20 cellular contexts compared by ENCODE assay signal in genomic region chr5:32279786-32280185, GRCh38. TPM values are rescaled to one million over a fixed set of nuclear protein-coding genes. Genes with fewer than 3 reads are reported as not detected.
DNase-seq lines count a peak whose midpoint lies in the region; ATAC-seq, FAIRE-seq and TF ChIP-seq lines count a peak whose summit lies in the region.
"Had no signal": no experiment of that assay in that cellular context is flagged by ENCODE, and none has a peak within 500 bp of the region (broad histone marks: within the 10 kb centered on the region; RNA-seq: fewer than 3 reads in every experiment).

No MANE protein-coding gene starts in this region.

- no peak overlapping the region for H4K5ac ChIP-seq in H1 (ENCODE audit: insufficient read length, low read depth, low read length)

- H3K4ac ChIP-seq in H1 (replicated peaks; ENCODE audit: insufficient read length, low read depth, low read length), result no peak overlapping the region

- TF ChIP-seq CTCF in activated B cell treated with CpG ODN at 0.5 μM for 24 hours (IDR thresholded peaks at IDR 0.05) (no peak), H1 (IDR thresholded peaks at IDR 0.05; ENCODE audit: control extremely low read depth in 1 of 3, insufficient read depth in 1 of 3, low read depth in 1 of 3, low read length in 3 of 3) (no peak)

- no peak for FAIRE-seq in H1 (lab: Jason Lieb, UNC)
- FAIRE-seq: islet of Langerhans, urothelium cell line had no signal

- H2AFZ ChIP-seq in H1 (ENCODE audit: low read length), result no peak overlapping the region

- no peaks in the 10 kb centered on the region for H3K27me3 Mint-ChIP-seq in activated T-cell treated with anti-CD3 and anti-CD28 coated beads, Interleukin-2, amount 50 U/mL, for 24 hours
- H3K27me3 Mint-ChIP-seq in activated T-cell treated with anti-CD3 and anti-CD28 coated beads, Interleukin-2, amount 50 U/mL, for 4 hours (ENCODE audit: low read depth), result no peaks in the 10 kb centered on the region
- H3K27me3 Mint-ChIP-seq in activated B cell treated with CpG ODN at 0.5 μM for 24 hours, result no peaks in the 10 kb centered on the region
- no peaks in the 10 kb centered on the region for H3K27me3 Mint-ChIP-seq in stimulated activated naive CD8-positive, alpha-beta T cell treated with anti-CD3 and anti-CD28 coated beads, Interleukin-15, amount 100 ng/mL, for 72 hours

- TF ChIP-seq EP300 in H1 (IDR thresholded peaks at IDR 0.05; ENCODE audit: borderline replicate concordance in 1 of 2, low read depth in 2 of 2, low read length in 2 of 2), result no peak

- no peak overlapping the region for H3K4me3 Mint-ChIP-seq in activated T-cell treated with anti-CD3 and anti-CD28 coated beads, Interleukin-2, amount 50 U/mL, for 24 hours
- no peak overlapping the region for H3K4me3 Mint-ChIP-seq in activated T-cell treated with anti-CD3 and anti-CD28 coated beads, Interleukin-2, amount 50 U/mL, for 4 hours
- no peak overlapping the region for H3K4me3 Mint-ChIP-seq in activated B cell treated with CpG ODN at 0.5 μM for 24 hours
- no peak overlapping the region for H3K4me3 Mint-ChIP-seq in stimulated activated naive CD8-positive, alpha-beta T cell treated with anti-CD3 and anti-CD28 coated beads, Interleukin-15, amount 100 ng/mL, for 72 hours

- peaks cover 0 to 63% of the 10 kb centered on the region in 2 experiments; a peak in 3 of 4 replicates for H3K79me2 ChIP-seq in H1 (ENCODE audit: control insufficient read depth in 1 of 2, insufficient read depth in 2 of 2, low read length in 2 of 2)

- TF ChIP-seq POLR2A in H1 (IDR thresholded peaks at IDR 0.05; ENCODE audit: control extremely low read depth in 1 of 2, low read depth in 2 of 2, low read length in 2 of 2), result no peak

- no peak for ATAC-seq in activated T-cell treated with anti-CD3 and anti-CD28 coated beads, Interleukin-2, amount 50 U/mL, for 4 hours
- ATAC-seq in activated B cell treated with CpG ODN at 0.5 μM for 24 hours (ENCODE audit: low read depth) (no peak), HG02678 (IDR thresholded peaks at IDR 0.05; ENCODE audit: unreplicated experiment) (no peak)
- no peak for ATAC-seq in stimulated activated naive CD8-positive, alpha-beta T cell treated with anti-CD3 and anti-CD28 coated beads, Interleukin-15, amount 100 ng/mL, for 72 hours
- ATAC-seq: foreskin keratinocyte had no signal

- peaks cover 9% of the 10 kb centered on the region for H3K79me1 ChIP-seq in H1 (ENCODE audit: low read depth, low read length)

- no peak overlapping the region for H4K91ac ChIP-seq in H1 (replicated peaks; ENCODE audit: insufficient read length, low read length)

- no peak overlapping the region for H2BK120ac ChIP-seq in H1 (replicated peaks; ENCODE audit: low read depth, low read length)

- 0 out of 2 replicates have a peak overlapping the region, but pooled peaks have one; percentile 36 for H2BK20ac ChIP-seq in H1 (ENCODE audit: low read length)

- peaks cover 78% of the 10 kb centered on the region for H3K4me1 Mint-ChIP-seq in activated T-cell treated with anti-CD3 and anti-CD28 coated beads, Interleukin-2, amount 50 U/mL, for 24 hours (ENCODE audit: low read depth)
- H3K4me1 Mint-ChIP-seq in activated T-cell treated with anti-CD3 and anti-CD28 coated beads, Interleukin-2, amount 50 U/mL, for 4 hours (ENCODE audit: low read depth), result peaks cover 64% of the 10 kb centered on the region
- peaks cover 76% of the 10 kb centered on the region for H3K4me1 Mint-ChIP-seq in activated B cell treated with CpG ODN at 0.5 μM for 24 hours
- H3K4me1 Mint-ChIP-seq in stimulated activated naive CD8-positive, alpha-beta T cell treated with anti-CD3 and anti-CD28 coated beads, Interleukin-15, amount 100 ng/mL, for 72 hours, result peaks cover 81% of the 10 kb centered on the region

- CTCF ChIA-PET in activated B cell treated with CpG ODN at 0.5 μM for 24 hours (lab: Charles Lee) (interaction anchor here (0.6 to 1.4 kb wide), 2 partner anchors 21 to 47 kb away, joined by 3 read pairs; no protein-coding TSS in a partner anchor), H1 (lab: Charles Lee; ENCODE audit: partially characterized antibody) (interaction anchor here (1.6 kb wide), 1 partner anchor 17 kb away, joined by 5 read pairs; no protein-coding TSS in a partner anchor)

- H4K8ac ChIP-seq in H1 (ENCODE audit: extremely low read depth, insufficient read depth, low read length), result no peak overlapping the region

- H3K14ac ChIP-seq in H1 (ENCODE audit: insufficient read length), result no peak overlapping the region

- no peak for TF ChIP-seq RAD21 in H1 (IDR thresholded peaks at IDR 0.05 in 1 of 2, conservative IDR thresholded peaks at IDR 0.05 in 1 of 2; ENCODE audit: low read depth in 2 of 2, low read length in 2 of 2)

- H3K56ac ChIP-seq in H1 (replicated peaks; ENCODE audit: insufficient read length, low read depth, low read length), result no peak overlapping the region

- peaks cover 0 to 3% (median 0%) of the 10 kb centered on the region in 4 experiments; a peak in 2 of 8 replicates for H3K36me3 ChIP-seq in H1 (ENCODE audit: control insufficient read depth in 2 of 4, insufficient read depth in 4 of 4, low read length in 3 of 4)

- H3K4me3 ChIP-seq in H1 (ENCODE audit: extremely low read depth in 1 of 4, insufficient read depth in 2 of 4, low read depth in 3 of 4, low read length in 4 of 4), result no peak overlapping the region
- H3K4me3 ChIP-seq: BLaER1, SJCRH30 had no signal

- no peaks in the 10 kb centered on the region for H3K9me3 ChIP-seq in H1 (ENCODE audit: insufficient read depth in 2 of 2, low read depth in 1 of 2, low read length in 1 of 2)
- H3K9me3 ChIP-seq: BLaER1, SJCRH30 had no signal

- no peak overlapping the region for H3K4me2 ChIP-seq in H1 (ENCODE audit: insufficient read depth in 1 of 2, low read depth in 2 of 2, low read length in 2 of 2)

- no peak overlapping the region for H3K9ac ChIP-seq in H1 (replicated peaks in 1 of 4; ENCODE audit: extremely low read depth in 1 of 4, low read depth in 3 of 4, low read length in 3 of 4)
- H3K9ac ChIP-seq: BLaER1 had no signal

- H2AK5ac ChIP-seq in H1 (ENCODE audit: low read depth, low read length), result no peak overlapping the region

- POLR2A ChIA-PET in activated B cell treated with CpG ODN at 0.5 μM for 24 hours (lab: Charles Lee) (no interaction called here), H1 (lab: Charles Lee; ENCODE audit: partially characterized antibody) (interaction anchor here (1.7 kb wide), 1 partner anchor 34 kb away, joined by 4 read pairs; the partner anchor contains the start of gene MTMR12)

- H3K27ac Mint-ChIP-seq in activated T-cell treated with anti-CD3 and anti-CD28 coated beads, Interleukin-2, amount 50 U/mL, for 24 hours, result peak overlapping the region; percentile 45
- peak overlapping the region; percentile 38 for H3K27ac Mint-ChIP-seq in activated B cell treated with CpG ODN at 0.5 μM for 24 hours
- peak overlapping the region in 1 of 2 donors; percentile 40 for H3K27ac Mint-ChIP-seq in stimulated activated naive CD8-positive, alpha-beta T cell treated with anti-CD3 and anti-CD28 coated beads, Interleukin-15, amount 100 ng/mL, for 72 hours

- H3K9me3 Mint-ChIP-seq in activated T-cell treated with anti-CD3 and anti-CD28 coated beads, Interleukin-2, amount 50 U/mL, for 24 hours, result no peaks in the 10 kb centered on the region
- H3K9me3 Mint-ChIP-seq in activated T-cell treated with anti-CD3 and anti-CD28 coated beads, Interleukin-2, amount 50 U/mL, for 4 hours, result no peaks in the 10 kb centered on the region
- peaks cover 4% of the 10 kb centered on the region for H3K9me3 Mint-ChIP-seq in activated B cell treated with CpG ODN at 0.5 μM for 24 hours
- H3K9me3 Mint-ChIP-seq in stimulated activated naive CD8-positive, alpha-beta T cell treated with anti-CD3 and anti-CD28 coated beads, Interleukin-15, amount 100 ng/mL, for 72 hours, result no peaks in the 10 kb centered on the region

- no peaks in the 10 kb centered on the region for H3K27me3 ChIP-seq in H1 (replicated peaks in 1 of 4; ENCODE audit: control insufficient read depth in 3 of 4, extremely low read depth in 1 of 4, insufficient read depth in 3 of 4, low read length in 3 of 4)
- H3K27me3 ChIP-seq: BLaER1, foreskin keratinocyte, SJCRH30 had no signal

- H3K36me3 Mint-ChIP-seq in activated T-cell treated with anti-CD3 and anti-CD28 coated beads, Interleukin-2, amount 50 U/mL, for 24 hours (ENCODE audit: low read depth), result peaks cover 49% of the 10 kb centered on the region
- H3K36me3 Mint-ChIP-seq in activated T-cell treated with anti-CD3 and anti-CD28 coated beads, Interleukin-2, amount 50 U/mL, for 4 hours (ENCODE audit: insufficient read depth), result no peaks in the 10 kb centered on the region
- H3K36me3 Mint-ChIP-seq in activated B cell treated with CpG ODN at 0.5 μM for 24 hours (ENCODE audit: low read depth), result peaks cover 19% of the 10 kb centered on the region

- DNase-seq in activated T-cell treated with anti-CD3 and anti-CD28 coated beads, Interleukin-2, amount 50 U/mL, for 24 hours, result no peak
- no peak for DNase-seq in activated T-cell treated with anti-CD3 and anti-CD28 coated beads, Interleukin-2, amount 50 U/mL, for 4 hours
- DNase-seq in activated B cell treated with CpG ODN at 0.5 μM for 24 hours (no peak), H1 (ENCODE audit: low read depth in 1 of 2, low spot score in 2 of 2) (no peak), NCI-H2107 (lab: John Stamatoyannopoulos, UW) (no peak), posterior vena cava (ENCODE audit: low spot score) (no peak)
- no peak for DNase-seq in stimulated activated naive CD8-positive, alpha-beta T cell treated with anti-CD3 and anti-CD28 coated beads, Interleukin-15, amount 100 ng/mL, for 72 hours
- DNase-seq: activated CD4-positive, CD25-positive, alpha-beta regulatory T cell; activated gamma-delta T cell treated with Interleukin-2 at 50 U/mL for 16 hours; erythroblast; foreskin keratinocyte; IMR-90; NCI-H2171 treated with DMSO at 0.1 percent for 48 hours; NCI-H748 treated with DMSO at 0.1 percent for 48 hours; retina; SJCRH30 had no signal

- no peak overlapping the region for H3K27ac ChIP-seq in H1 (ENCODE audit: low read depth, low read length)
- H3K27ac ChIP-seq: BLaER1, foreskin keratinocyte, SJCRH30 had no signal

- H3K23me2 ChIP-seq in H1 (ENCODE audit: low read depth, low read length), result no peaks in the 10 kb centered on the region

- 0 out of 2 replicates have a peak overlapping the region, but pooled peaks have one; percentile 11 for H2BK5ac ChIP-seq in H1 (ENCODE audit: low read depth, low read length)

- intact Hi-C loops in activated B cell treated with CpG ODN at 0.5 μM for 24 hours (cut with micrococcal nuclease), result loop anchor here (5.0 kb wide), 1 partner anchor 47 kb away; no protein-coding TSS in a partner anchor
- intact Hi-C loops in posterior vena cava (cut with DNase I), result no loop called here

- H3K23ac ChIP-seq in H1 (ENCODE audit: insufficient read length), result no peak overlapping the region

- H3K4me1 ChIP-seq in H1 (replicated peaks in 1 of 4; ENCODE audit: control insufficient read depth in 3 of 4, insufficient read depth in 4 of 4, low read length in 3 of 4), result peaks cover 9 to 32% (median 17%) of the 10 kb centered on the region in 4 experiments; a peak in 6 of 7 replicates
- H3K4me1 ChIP-seq: SJCRH30 had no signal

- WGBS in H1 (ENCODE audit: extremely low coverage in 1 of 2, insufficient coverage in 1 of 2, insufficient read length in 1 of 2, insufficient replicate concordance in 2 of 2, low coverage in 1 of 2, low lambda C conversion rate in 2 of 2, missing lambda C conversion rate in 1 of 2), 2 experiments, result 91% methylated on average over 3 of the region's 3 CpGs; no CpG with 5 or more reads in 1 of the 2 experiments

- H3K18ac ChIP-seq in H1 (ENCODE audit: extremely low read depth, low read length), result no peak overlapping the region

- H2BK15ac ChIP-seq in H1 (ENCODE audit: low read length), result 0 out of 2 replicates have a peak overlapping the region, but pooled peaks have one; percentile 20

- H4K20me1 ChIP-seq in H1 (replicated peaks in 1 of 2; ENCODE audit: control insufficient read depth in 1 of 2, insufficient read depth in 2 of 2, low read length in 2 of 2), result no peaks in the 10 kb centered on the region

- no peak overlapping the region; the same call in 1 of the 2 replicates for H2BK12ac ChIP-seq in H1 (ENCODE audit: low read depth, low read length)

RNA-seq across cellular contexts. Expression of gene MTMR12, which starts 33.0 kb away (rescaled TPM):
- 10 to 100 TPM; 19.9 to 23.9 (median 22.8) TPM for total RNA-seq in activated T-cell treated with anti-CD3 and anti-CD28 coated beads, Interleukin-2, amount 50 U/mL, for 4 hours
- 26.8 and 36.3 TPM in 2 replicates for total RNA-seq in activated B cell treated with CpG ODN at 0.5 μM for 24 hours
- total RNA-seq in H1 (2021; fragmentation: NEBNext Ultra II Directional; extraction: Animal tissue kit (Norgen Biotek cat#: 25700)), result 49.3 and 59.3 TPM in 2 replicates
- 19.1 and 19.3 TPM in 2 replicates for polyA plus RNA-seq in H1 (2011; rRNA removed)
- polyA plus RNA-seq in H1 (2011; cell fraction: cytosol; rRNA removed), result 23.2 TPM
- polyA plus RNA-seq in H1 (2011; cell fraction: nucleus; rRNA removed), result 14.4 TPM
- 19.9 to 33.7 TPM (median 25.2 TPM) in 4 replicates for polyA plus RNA-seq in H1 (2012, experiment 1 of 2)
- polyA plus RNA-seq in H1 (2012, experiment 2 of 2), result 4.4 TPM
- 22.6 TPM for polyA plus RNA-seq in H1 (2013, experiment 1 of 2)
- 23.5 TPM for polyA plus RNA-seq in H1 (2013, experiment 2 of 2)
- 40.1 and 53.5 TPM in 2 replicates for polyA minus RNA-seq in H1 (2011; rRNA and poly(A)+ RNA removed)
- 35.7 TPM for polyA minus RNA-seq in H1 (2011; cell fraction: cytosol; rRNA and poly(A)+ RNA removed)
- polyA minus RNA-seq in H1 (2011; cell fraction: nucleus; rRNA and poly(A)+ RNA removed), result 45.8 TPM
- 10 to 100 TPM; 45.1 to 58.0 TPM for total RNA-seq in posterior vena cava
